17 cellular contexts compared by ENCODE assay signal in the genomic region with DNA sequence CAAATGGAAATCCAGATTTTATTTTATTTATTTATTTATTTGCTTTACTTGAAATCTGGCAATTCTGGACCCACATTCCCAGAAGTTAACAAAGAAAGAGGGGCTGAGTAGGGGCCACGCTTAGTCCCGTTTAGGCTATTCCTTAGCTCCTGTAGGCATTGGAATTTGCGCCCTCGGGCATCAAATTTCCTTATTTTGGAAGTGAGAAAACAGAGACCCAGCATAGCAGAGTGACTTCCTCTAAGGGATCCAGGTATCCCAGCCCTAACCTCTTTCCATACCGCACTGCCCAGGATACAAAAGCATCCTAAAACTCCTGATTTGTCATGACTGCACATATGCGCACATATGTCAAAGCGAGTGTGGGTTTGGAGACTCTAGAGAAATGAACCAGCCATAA. TPM values are rescaled to one million over a fixed set of nuclear protein-coding genes. Genes with fewer than 3 reads are reported as not detected.
"Had no signal": no experiment of that assay in that cellular context is flagged by ENCODE, and none has a peak within 500 bp of the region (broad histone marks: within the 10 kb centered on the region; RNA-seq: fewer than 3 reads in every experiment).

No MANE protein-coding gene starts in this region.

- H3K27ac Mint-ChIP-seq: activated CD8-positive, alpha-beta T cell treated with anti-CD3 and anti-CD28 coated beads, Interleukin-2, amount 10 ng/mL, durations not matched to agents 7 days and 5 days; activated naive CD8-positive, alpha-beta T cell treated with anti-CD3 and anti-CD28 coated beads for 36 hours; brain; stimulated activated memory B cell treated with anti-CD40 and anti-IgM and Interleukin-4, amounts not matched to agents 10 μg/mL and 1 μg/mL and 100 μg/mL, for 72 hours had no signal

- H3K27ac ChIP-seq: lower lobe of right lung, thyroid gland, vagina, VCaP had no signal

- FAIRE-seq: frontal cortex had no signal

- H3K36me3 ChIP-seq: lower lobe of right lung, thyroid gland, vagina had no signal

- H3K27me3 ChIP-seq: thyroid gland, vagina had no signal

- H3K36me3 Mint-ChIP-seq: activated naive CD8-positive, alpha-beta T cell treated with anti-CD3 and anti-CD28 coated beads for 36 hours; brain; stimulated activated memory B cell treated with anti-CD40 and anti-IgM and Interleukin-4, amounts not matched to agents 10 μg/mL and 1 μg/mL and 100 μg/mL, for 72 hours had no signal

- DNase-seq: activated CD8-positive, alpha-beta memory T cell treated with anti-CD3 and anti-CD28 coated beads, Interleukin-2, amount 50 U/mL, for 4 hours; activated naive CD8-positive, alpha-beta T cell treated with anti-CD3 and anti-CD28 coated beads for 36 hours; cortex of kidney; effector CD4-positive, alpha-beta T cell; left cardiac atrium; lower lobe of right lung; midbrain; stimulated activated CD4-positive, alpha-beta T cell treated with anti-CD3 and anti-CD28 coated beads, Interleukin-12 subunit alpha, Interleukin-12 subunit beta, amount 100 ng/mL, for 4 hours; stimulated activated CD4-positive, alpha-beta T cell treated with anti-CD3 and anti-CD28 coated beads, Interleukin-2, amount 100 ng/mL, for 24 hours; SW 1271; thyroid gland had no signal

- H3K4me3 Mint-ChIP-seq: activated naive CD8-positive, alpha-beta T cell treated with anti-CD3 and anti-CD28 coated beads for 36 hours; stimulated activated memory B cell treated with anti-CD40 and anti-IgM and Interleukin-4, amounts not matched to agents 10 μg/mL and 1 μg/mL and 100 μg/mL, for 72 hours had no signal

- H3K4me3 ChIP-seq: thyroid gland had no signal

- H3K4me1 ChIP-seq: vagina had no signal

- H3K27me3 Mint-ChIP-seq: activated naive CD8-positive, alpha-beta T cell treated with anti-CD3 and anti-CD28 coated beads for 36 hours; brain; stimulated activated memory B cell treated with anti-CD40 and anti-IgM and Interleukin-4, amounts not matched to agents 10 μg/mL and 1 μg/mL and 100 μg/mL, for 72 hours had no signal

- H3K9me3 Mint-ChIP-seq: activated naive CD8-positive, alpha-beta T cell treated with anti-CD3 and anti-CD28 coated beads for 36 hours; stimulated activated memory B cell treated with anti-CD40 and anti-IgM and Interleukin-4, amounts not matched to agents 10 μg/mL and 1 μg/mL and 100 μg/mL, for 72 hours had no signal

- H3K9me3 ChIP-seq: lower lobe of right lung, thyroid gland, vagina had no signal

- H3K4me1 Mint-ChIP-seq: brain had no signal

RNA-seq across cellular contexts. Expression of gene TMC7, which starts 38.5 kb away (rescaled TPM):
- total RNA-seq: activated CD8-positive, alpha-beta T cell treated with anti-CD3 and anti-CD28 coated beads, Interleukin-2, amount 10 ng/mL, durations not matched to agents 7 days and 5 days; activated naive CD8-positive, alpha-beta T cell treated with anti-CD3 and anti-CD28 coated beads for 36 hours had no signal
